Comparison of ENCODE assay signal across 18 cellular contexts in the genomic region with DNA sequence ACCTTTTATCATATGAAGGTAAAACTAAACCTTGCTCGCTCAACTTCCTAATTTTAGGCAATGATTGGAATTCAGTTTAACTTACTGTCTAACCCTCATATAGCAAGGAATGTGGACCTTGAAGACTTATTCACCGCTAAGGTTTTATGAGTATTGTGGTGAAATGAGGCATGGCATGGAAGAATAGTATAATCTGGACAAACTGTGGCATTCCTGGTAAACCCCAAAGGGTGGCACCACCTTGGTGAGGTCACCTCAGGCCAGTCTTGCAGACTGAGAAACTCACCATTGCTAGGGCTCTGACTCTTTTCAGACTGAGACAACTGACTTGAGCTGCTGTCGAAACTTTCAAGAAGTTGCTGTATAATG. TPM values are rescaled to one million over a fixed set of nuclear protein-coding genes. Genes with fewer than 3 reads are reported as not detected.
DNase-seq lines count a peak whose midpoint lies in the region; ATAC-seq, FAIRE-seq and TF ChIP-seq lines count a peak whose summit lies in the region.
"Had no signal": no experiment of that assay in that cellular context is flagged by ENCODE, and none has a peak within 500 bp of the region (broad histone marks: within the 10 kb centered on the region; RNA-seq: fewer than 3 reads in every experiment).

No MANE protein-coding gene starts in this region.

- POLR2A ChIA-PET in HepG2 (lab: Yijun Ruan, JAX) = interaction anchor here (1.0 to 2.9 kb wide), 9 partner anchors 9 to 197 kb away, joined by 3 to 28 read pairs (median 8); a partner anchor contains a TSS

- TF ChIP-seq CTCF in AG10803 (conservative IDR thresholded peaks at IDR 0.05; ENCODE audit: low read length) (no peak), HepG2 (CRISPR knock-in tag; IDR thresholded peaks at IDR 0.05) (no peak)

- intact Hi-C loops in HepG2 (cut with micrococcal nuclease; ENCODE audit: unreplicated experiment) (no loop called here), left colon (cut with DNase I, micrococcal nuclease) (no loop called here)

- no peaks in the 10 kb centered on the region for H3K79me2 ChIP-seq in HepG2 (ENCODE audit: insufficient read depth, low read length)

- TF ChIP-seq RAD21 in HepG2 (CRISPR knock-in tag; IDR thresholded peaks at IDR 0.05) = no peak

- DNase-seq in AG10803 (ENCODE audit: low read depth) (peak; percentile 65), HTR-8/SVneo (ENCODE audit: insufficient read length, low spot score) (no peak), astrocyte of the hippocampus (ENCODE audit: low read depth, low spot score) (peak; percentile 86), HepG2 (ENCODE audit: low spot score) (no peak), left colon (no peak), midbrain (lab: John Stamatoyannopoulos, UW) (no peak)
- DNase-seq: activated T-cell treated with anti-CD3 and anti-CD28 coated beads, Interleukin-2, amount 50 U/mL, for 4 hours; glutamatergic neuron; KBM-7; kidney; NCI-H1417 treated with DMSO at 0.1 percent for 48 hours; posterior cingulate gyrus; spleen; T-helper 9 cell; upper lobe of right lung had no signal

- peak overlapping the region; percentile 66 for H3K27ac ChIP-seq in HepG2 (ENCODE audit: extremely low read length, insufficient read depth, low read length)
- H3K27ac ChIP-seq: spleen, upper lobe of right lung had no signal

- peaks cover 30% of the 10 kb centered on the region for H3K4me1 ChIP-seq in HepG2 (ENCODE audit: insufficient read depth, low read length)
- H3K4me1 ChIP-seq: upper lobe of right lung had no signal

- peak; percentile 54 for FAIRE-seq in HTR-8/SVneo (lab: Jason Lieb, UNC)
- FAIRE-seq in HepG2 (lab: Jason Lieb, UNC) = no peak
- FAIRE-seq: kidney had no signal

- no peak for TF ChIP-seq POLR2A in HepG2 (IDR thresholded peaks at IDR 0.05; ENCODE audit: insufficient read depth in 1 of 2, low read depth in 2 of 2, low read length in 2 of 2)

- no peaks in the 10 kb centered on the region for H3K9me3 ChIP-seq in HepG2 (ENCODE audit: low read length)
- H3K9me3 ChIP-seq: spleen, upper lobe of right lung had no signal

- BruUV-seq in HepG2 (replicated peaks; lab: Mats Ljungman, UMichigan) = no TSS peak

- H4K20me1 ChIP-seq in HepG2 (ENCODE audit: insufficient read depth, low read length) = no peaks in the 10 kb centered on the region

- ATAC-seq in HepG2 = peak; percentile 71
- no peak for ATAC-seq in left colon
- ATAC-seq in HG03378 (IDR thresholded peaks at IDR 0.05; ENCODE audit: unreplicated experiment) = no peak
- no peak for ATAC-seq in HG03520 (IDR thresholded peaks at IDR 0.05; ENCODE audit: unreplicated experiment)
- ATAC-seq: activated T-cell treated with anti-CD3 and anti-CD28 coated beads, Interleukin-2, amount 50 U/mL, for 4 hours; stimulated activated memory B cell treated with anti-CD40 and anti-IgM and Interleukin-4, amounts not matched to agents 10 μg/mL and 1 μg/mL and 100 μg/mL, for 72 hours; upper lobe of right lung had no signal

- peak overlapping the region; percentile 27; the same call in 1 of the 2 replicates for H3K9ac ChIP-seq in HepG2 (ENCODE audit: insufficient read depth, low read depth, low read length)

- TF ChIP-seq EP300 in HepG2 (IDR thresholded peaks at IDR 0.05; ENCODE audit: low read depth in 2 of 2, low read length in 2 of 2) (no peak), HepG2 (CRISPR knock-in tag; IDR thresholded peaks at IDR 0.05; ENCODE audit: borderline replicate concordance) (no peak)

- CTCF ChIA-PET in HepG2 (lab: Yijun Ruan, JAX; ENCODE audit: low intra/inter-chr PET ratio, low total read pairs) = no interaction called here

- WGBS in HepG2 (ENCODE audit: low lambda C conversion rate) = 81% methylated on average over 3 of the region's 3 CpGs

- no peaks in the 10 kb centered on the region for H3K36me3 ChIP-seq in HepG2 (replicated peaks in 1 of 2; ENCODE audit: control insufficient read depth in 1 of 2, insufficient read depth in 2 of 2, low read length in 2 of 2)
- H3K36me3 ChIP-seq: spleen, upper lobe of right lung had no signal

- H2AFZ ChIP-seq in HepG2 (ENCODE audit: low read length) = no peak overlapping the region

- H3K4me2 ChIP-seq in HepG2 (ENCODE audit: low read depth, low read length) = peak overlapping the region; percentile 59; the same call in 1 of the 2 replicates

- in situ Hi-C loops in HepG2 (cut with HindIII; ENCODE audit: extremely low pct_ligation_motif_present, low pct_unique_long_range_greater_than_20kb) = no loop called here

- H3K27me3 ChIP-seq in HepG2 (ENCODE audit: control insufficient read depth in 1 of 2, insufficient read depth in 2 of 2, low read length in 2 of 2) = no peaks in the 10 kb centered on the region
- H3K27me3 ChIP-seq: spleen, upper lobe of right lung had no signal

- no peak overlapping the region for H3K4me3 ChIP-seq in AG10803 (ENCODE audit: low read length)
- H3K4me3 ChIP-seq in HepG2 (replicated peaks in 1 of 3; ENCODE audit: insufficient read depth in 1 of 3, low read depth in 2 of 3, low read length in 3 of 3) = no peak overlapping the region
- H3K4me3 ChIP-seq: spleen, upper lobe of right lung had no signal

TF ChIP-seq in HepG2, 621 proteins besides CTCF, POLR2A, EP300 and RAD21 (continues in another document):
- TF ChIP-seq ERF (CRISPR knock-in tag; IDR thresholded peaks at IDR 0.05) (no peak), ARID2 (CRISPR knock-in tag; IDR thresholded peaks at IDR 0.05; ENCODE audit: borderline replicate concordance) (0 out of 2 replicates have a peak, but pooled peaks have one; percentile 22)
- TF ChIP-seq, protein P1, sequence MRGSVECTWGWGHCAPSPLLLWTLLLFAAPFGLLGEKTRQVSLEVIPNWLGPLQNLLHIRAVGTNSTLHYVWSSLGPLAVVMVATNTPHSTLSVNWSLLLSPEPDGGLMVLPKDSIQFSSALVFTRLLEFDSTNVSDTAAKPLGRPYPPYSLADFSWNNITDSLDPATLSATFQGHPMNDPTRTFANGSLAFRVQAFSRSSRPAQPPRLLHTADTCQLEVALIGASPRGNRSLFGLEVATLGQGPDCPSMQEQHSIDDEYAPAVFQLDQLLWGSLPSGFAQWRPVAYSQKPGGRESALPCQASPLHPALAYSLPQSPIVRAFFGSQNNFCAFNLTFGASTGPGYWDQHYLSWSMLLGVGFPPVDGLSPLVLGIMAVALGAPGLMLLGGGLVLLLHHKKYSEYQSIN (CRISPR knock-in tag; IDR thresholded peaks at IDR 0.05; ENCODE audit: borderline replicate concordance) = no peak
- TF ChIP-seq, protein P2, sequence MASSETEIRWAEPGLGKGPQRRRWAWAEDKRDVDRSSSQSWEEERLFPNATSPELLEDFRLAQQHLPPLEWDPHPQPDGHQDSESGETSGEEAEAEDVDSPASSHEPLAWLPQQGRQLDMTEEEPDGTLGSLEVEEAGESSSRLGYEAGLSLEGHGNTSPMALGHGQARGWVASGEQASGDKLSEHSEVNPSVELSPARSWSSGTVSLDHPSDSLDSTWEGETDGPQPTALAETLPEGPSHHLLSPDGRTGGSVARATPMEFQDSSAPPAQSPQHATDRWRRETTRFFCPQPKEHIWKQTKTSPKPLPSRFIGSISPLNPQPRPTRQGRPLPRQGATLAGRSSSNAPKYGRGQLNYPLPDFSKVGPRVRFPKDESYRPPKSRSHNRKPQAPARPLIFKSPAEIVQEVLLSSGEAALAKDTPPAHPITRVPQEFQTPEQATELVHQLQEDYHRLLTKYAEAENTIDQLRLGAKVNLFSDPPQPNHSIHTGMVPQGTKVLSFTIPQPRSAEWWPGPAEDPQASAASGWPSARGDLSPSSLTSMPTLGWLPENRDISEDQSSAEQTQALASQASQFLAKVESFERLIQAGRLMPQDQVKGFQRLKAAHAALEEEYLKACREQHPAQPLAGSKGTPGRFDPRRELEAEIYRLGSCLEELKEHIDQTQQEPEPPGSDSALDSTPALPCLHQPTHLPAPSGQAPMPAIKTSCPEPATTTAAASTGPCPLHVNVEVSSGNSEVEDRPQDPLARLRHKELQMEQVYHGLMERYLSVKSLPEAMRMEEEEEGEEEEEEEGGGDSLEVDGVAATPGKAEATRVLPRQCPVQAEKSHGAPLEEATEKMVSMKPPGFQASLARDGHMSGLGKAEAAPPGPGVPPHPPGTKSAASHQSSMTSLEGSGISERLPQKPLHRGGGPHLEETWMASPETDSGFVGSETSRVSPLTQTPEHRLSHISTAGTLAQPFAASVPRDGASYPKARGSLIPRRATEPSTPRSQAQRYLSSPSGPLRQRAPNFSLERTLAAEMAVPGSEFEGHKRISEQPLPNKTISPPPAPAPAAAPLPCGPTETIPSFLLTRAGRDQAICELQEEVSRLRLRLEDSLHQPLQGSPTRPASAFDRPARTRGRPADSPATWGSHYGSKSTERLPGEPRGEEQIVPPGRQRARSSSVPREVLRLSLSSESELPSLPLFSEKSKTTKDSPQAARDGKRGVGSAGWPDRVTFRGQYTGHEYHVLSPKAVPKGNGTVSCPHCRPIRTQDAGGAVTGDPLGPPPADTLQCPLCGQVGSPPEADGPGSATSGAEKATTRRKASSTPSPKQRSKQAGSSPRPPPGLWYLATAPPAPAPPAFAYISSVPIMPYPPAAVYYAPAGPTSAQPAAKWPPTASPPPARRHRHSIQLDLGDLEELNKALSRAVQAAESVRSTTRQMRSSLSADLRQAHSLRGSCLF (CRISPR knock-in tag; IDR thresholded peaks at IDR 0.05; ENCODE audit: borderline replicate concordance) = no peak

RNA-seq across cellular contexts. Expression of a gene that starts 51.1 kb away (rescaled TPM):
- total RNA-seq in HepG2 (2016; rRNA removed; fragmentation: Illumina TruSeq; extraction: Trizol) (93.5 and 122 TPM in 2 replicates), left colon (10 to 100 TPM; 22.6 to 32.1 TPM)
- 97.2 and 110 TPM in 2 replicates for total RNA-seq in HepG2 (2016; cell fraction: cytosol; rRNA removed; fragmentation: Illumina TruSeq; extraction: Trizol; ENCODE audit: low read depth)
- 95.7 and 116 TPM in 2 replicates for total RNA-seq in HepG2 (2016; cell fraction: insoluble cytoplasmic fraction; rRNA removed; fragmentation: Illumina TruSeq; extraction: Trizol)
- total RNA-seq in HepG2 (2016; cell fraction: membrane; rRNA removed; fragmentation: Illumina TruSeq; extraction: Trizol) = 85.7 and 89.7 TPM in 2 replicates
- 203 and 204 TPM in 2 replicates for total RNA-seq in HepG2 (2016; cell fraction: nucleus; rRNA removed; fragmentation: Illumina TruSeq; extraction: Trizol)
- 133 and 146 TPM in 2 replicates for polyA plus RNA-seq in HepG2 (2011; rRNA removed)
- polyA plus RNA-seq in HepG2 (2011; cell fraction: cytosol; rRNA removed) = 63.6 and 104 TPM in 2 replicates
- polyA plus RNA-seq in HepG2 (2011; cell fraction: nucleus; rRNA removed) = 143 and 176 TPM in 2 replicates
- 168 and 275 TPM in 2 replicates for polyA plus RNA-seq in HepG2 (2012)
- 15.0 and 16.3 TPM in 2 replicates for polyA plus RNA-seq in HepG2 (2016; cell fraction: cytosol; fragmentation: Illumina TruSeq; extraction: Trizol; ENCODE audit: low read depth)
- polyA plus RNA-seq in HepG2 (2016; cell fraction: insoluble cytoplasmic fraction; fragmentation: Illumina TruSeq; extraction: Trizol; ENCODE audit: low read depth) = 115 and 119 TPM in 2 replicates
- 32.6 and 37.1 TPM in 2 replicates for polyA plus RNA-seq in HepG2 (2016; cell fraction: membrane; fragmentation: Illumina TruSeq; extraction: Trizol; ENCODE audit: low read depth)
- polyA plus RNA-seq in HepG2 (2016; cell fraction: nucleus; fragmentation: Illumina TruSeq; extraction: Trizol; ENCODE audit: insufficient read depth, low read depth) = 123 and 129 TPM in 2 replicates
- polyA minus RNA-seq in HepG2 (2011; rRNA and poly(A)+ RNA removed; ENCODE audit: low replicate concordance) = 26.4 and 224 TPM in 2 replicates
- 152 and 197 TPM in 2 replicates for polyA minus RNA-seq in HepG2 (2011; cell fraction: cytosol; rRNA and poly(A)+ RNA removed)
- 1,403 and 1,733 TPM in 2 replicates for polyA minus RNA-seq in HepG2 (2011; cell fraction: nucleus; rRNA and poly(A)+ RNA removed)

Comparison
In these comparisons a context has a peak if more than half of its experiments do, and no peak if none do; other contexts are left out.
1. DNase-seq: peak in AG10803 (single experiment) and astrocyte of the hippocampus (single experiment); none in HTR-8/SVneo (single experiment), HepG2 (single experiment), left colon (0 of 2) and midbrain (single experiment).